17 cellular contexts compared by ENCODE assay signal in genomic region chr19:43457809-43458208, GRCh38. TPM values are rescaled to one million over a fixed set of nuclear protein-coding genes. Genes with fewer than 3 reads are reported as not detected.
A peak's percentile ranks its signal among the peaks of the same experiment; 100 is the strongest.
DNase-seq lines count a peak whose midpoint lies in the region; TF ChIP-seq lines count a peak whose summit lies in the region.
"Had no signal": no experiment of that assay in that cellular context is flagged by ENCODE, and none has a peak within 500 bp of the region (broad histone marks: within the 10 kb centered on the region; RNA-seq: fewer than 3 reads in every experiment).

No MANE protein-coding gene starts in this region.

- no peak overlapping the region for H3K27ac Mint-ChIP-seq in neural progenitor cell
- H3K27ac Mint-ChIP-seq: CD4-positive, alpha-beta memory T cell; H9 had no signal

- H3K9me3 Mint-ChIP-seq in neural progenitor cell = no peaks in the 10 kb centered on the region
- H3K9me3 Mint-ChIP-seq: CD4-positive, alpha-beta memory T cell had no signal

- H3K4me3 ChIP-seq in esophagus (ENCODE audit: low read depth in 1 of 2, low read length in 2 of 2) = no peak overlapping the region
- H3K4me3 ChIP-seq in neural progenitor cell = no peak overlapping the region
- no peak overlapping the region for H3K4me3 ChIP-seq in OCI-LY7 (ENCODE audit: low read depth, low read length, poor library complexity, severe bottlenecking)
- no peak overlapping the region for H3K4me3 ChIP-seq in brain microvascular endothelial cell (ENCODE audit: low read depth, low read length)
- H3K4me3 ChIP-seq: GM12878 had no signal

- H3K9me3 ChIP-seq in esophagus (ENCODE audit: control insufficient read depth in 2 of 2, insufficient read depth in 1 of 2, low read depth in 1 of 2, low read length in 1 of 2) (no peaks in the 10 kb centered on the region), neural progenitor cell (ENCODE audit: low read depth) (no peaks in the 10 kb centered on the region), OCI-LY7 (ENCODE audit: low read length) (no peaks in the 10 kb centered on the region)
- H3K9me3 ChIP-seq: BE2C had no signal

- no peaks in the 10 kb centered on the region for H3K79me2 ChIP-seq in neural progenitor cell (ENCODE audit: low read depth)
- H3K79me2 ChIP-seq in OCI-LY7 (ENCODE audit: insufficient read depth, low read depth, low read length) = no peaks in the 10 kb centered on the region

- H3K4me2 ChIP-seq in neural progenitor cell = no peak overlapping the region
- no peak overlapping the region for H3K4me2 ChIP-seq in OCI-LY7 (ENCODE audit: low read length)

- H3K4me1 ChIP-seq in esophagus (ENCODE audit: control insufficient read depth in 2 of 2, insufficient read depth in 2 of 2, low read length in 1 of 2) = peaks cover 0 to 3% of the 10 kb centered on the region in 2 donors
- no peaks in the 10 kb centered on the region for H3K4me1 ChIP-seq in neural progenitor cell
- H3K4me1 ChIP-seq in OCI-LY7 (ENCODE audit: insufficient read depth, low read length, poor library complexity, severe bottlenecking) = no peaks in the 10 kb centered on the region
- H3K4me1 ChIP-seq: BE2C had no signal

- intact Hi-C loops in OCI-LY7 (cut with micrococcal nuclease; ENCODE audit: unreplicated experiment) = no loop called here

- peak; percentile 31 for DNase-seq in A172 (ENCODE audit: low spot score)
- peak; percentile 50 for DNase-seq in M059J (ENCODE audit: low read depth)
- peak; percentile 27 for DNase-seq in neural progenitor cell (ENCODE audit: low spot score)
- DNase-seq in OCI-LY7 (ENCODE audit: low spot score) = no peak
- no peak for DNase-seq in NCI-H2107 treated with DMSO at 0.1 percent for 48 hours (lab: John Stamatoyannopoulos, UW; ENCODE audit: unreplicated experiment)
- DNase-seq in brain microvascular endothelial cell = no peak
- DNase-seq: BE2C; CD4-positive, alpha-beta memory T cell; DMS79; GOT3; H9 had no signal

- H3K36me3 ChIP-seq in esophagus (ENCODE audit: control insufficient read depth in 2 of 2, insufficient read depth in 2 of 2, low read length in 1 of 2) = peaks cover 0 to 12% of the 10 kb centered on the region in 2 donors
- H3K36me3 ChIP-seq in neural progenitor cell = no peaks in the 10 kb centered on the region
- no peaks in the 10 kb centered on the region for H3K36me3 ChIP-seq in OCI-LY7 (ENCODE audit: insufficient read depth, low read length)
- no peaks in the 10 kb centered on the region for H3K36me3 ChIP-seq in brain microvascular endothelial cell (replicated peaks)
- H3K36me3 ChIP-seq: BE2C had no signal

- H4K20me1 ChIP-seq in neural progenitor cell (ENCODE audit: low read depth) (no peaks in the 10 kb centered on the region), OCI-LY7 (ENCODE audit: insufficient read depth, low read length) (no peaks in the 10 kb centered on the region)

- BruUV-seq in OCI-LY7 (replicated peaks; lab: Mats Ljungman, UMichigan) = no TSS peak

- CTCF ChIA-PET in OCI-LY7 (lab: Charles Lee; ENCODE audit: unreplicated experiment) = no interaction called here

- H2AFZ ChIP-seq in neural progenitor cell (replicated peaks) (no peak overlapping the region), OCI-LY7 (ENCODE audit: low read length) (no peak overlapping the region)

- H3F3A ChIP-seq in neural progenitor cell (ENCODE audit: low read depth) = peaks cover 2% of the 10 kb centered on the region

- in situ Hi-C loops in brain microvascular endothelial cell (cut with HindIII; ENCODE audit: low pct_ligation_motif_present, low sequenced_read_pairs) = no loop called here

- H3K27me3 Mint-ChIP-seq in neural progenitor cell (ENCODE audit: insufficient read depth, low read depth) = peaks cover 20% of the 10 kb centered on the region
- H3K27me3 Mint-ChIP-seq: CD4-positive, alpha-beta memory T cell had no signal

- H3K27me3 ChIP-seq in esophagus (ENCODE audit: control insufficient read depth in 1 of 2, insufficient read depth in 2 of 2, low read length in 2 of 2) = no peaks in the 10 kb centered on the region
- peaks cover 23% of the 10 kb centered on the region for H3K27me3 ChIP-seq in neural progenitor cell
- H3K27me3 ChIP-seq in brain microvascular endothelial cell (replicated peaks) = no peaks in the 10 kb centered on the region
- H3K27me3 ChIP-seq: BE2C had no signal

- H3K4me3 Mint-ChIP-seq in neural progenitor cell = no peak overlapping the region
- H3K4me3 Mint-ChIP-seq: CD4-positive, alpha-beta memory T cell; H9 had no signal

- TF ChIP-seq CTCF in neural progenitor cell (IDR thresholded peaks at IDR 0.05) = no peak
- TF ChIP-seq CTCF in OCI-LY7 (conservative IDR thresholded peaks at IDR 0.05; ENCODE audit: low read length) = no peak
- TF ChIP-seq CTCF in brain microvascular endothelial cell (IDR thresholded peaks at IDR 0.05; ENCODE audit: low read depth, low read length, missing control alignments) = no peak

- H3K27ac ChIP-seq in esophagus (ENCODE audit: low read depth in 2 of 2, low read length in 1 of 2) (peak overlapping the region; percentile 49 to 78), neural progenitor cell (no peak overlapping the region), OCI-LY7 (ENCODE audit: low read depth, low read length, poor library complexity, severe bottlenecking) (no peak overlapping the region), brain microvascular endothelial cell (no peak overlapping the region)
- H3K27ac ChIP-seq: C4-2B had no signal

- WGBS in esophagus, 2 donors = 61 to 63% methylated on average over 4 of the region's 4 CpGs

- no peaks in the 10 kb centered on the region for H3K9me2 ChIP-seq in OCI-LY7 (ENCODE audit: insufficient read depth, low read length)

- H3K9ac ChIP-seq in neural progenitor cell = no peak overlapping the region

- POLR2A ChIA-PET in OCI-LY7 (lab: Charles Lee) = no interaction called here

- H3K36me3 Mint-ChIP-seq in neural progenitor cell = no peaks in the 10 kb centered on the region
- H3K36me3 Mint-ChIP-seq: CD4-positive, alpha-beta memory T cell had no signal

- no peaks in the 10 kb centered on the region for H3K4me1 Mint-ChIP-seq in neural progenitor cell

RNA-seq across cellular contexts. Expression of gene LYPD3, which starts 7.6 kb away (rescaled TPM):
- total RNA-seq in A172 (2014; rRNA removed; shearing (Covaris generic)) = 0.43 TPM in 1 of 2 replicates, not detected in the other
- 0.27 and 0.34 TPM in 2 replicates for total RNA-seq in M059J (2014; rRNA removed; shearing (Covaris generic))
- polyA plus RNA-seq in esophagus = 100 to 1,000 TPM; 208 to 770 TPM
- 0.24 and 0.37 TPM in 2 replicates for total RNA-seq in neural progenitor cell (ENCODE audit: low replicate concordance)
- total RNA-seq in OCI-LY7 (2014; rRNA removed; shearing (Covaris generic)) = not detected in 2 replicates
- 0.42 TPM in 1 of 2 replicates, not detected in the other for total RNA-seq in OCI-LY7 (2022)
- total RNA-seq: G401, HT1080 had no signal

RNA-seq across cellular contexts. Expression of gene TEX101, which starts 43.1 kb away (rescaled TPM):
- total RNA-seq in A172 (2014; rRNA removed; shearing (Covaris generic)) = not detected in 2 replicates
- not detected in 2 replicates for total RNA-seq in M059J (2014; rRNA removed; shearing (Covaris generic))
- 1 to 10 TPM in 1 of 2 donors, under 1 TPM in 1; 0.96 to 2.4 TPM for polyA plus RNA-seq in esophagus
- not detected in 2 replicates for total RNA-seq in neural progenitor cell (ENCODE audit: low replicate concordance)
- total RNA-seq in OCI-LY7 (2014; rRNA removed; shearing (Covaris generic)) = not detected in 2 replicates
- not detected in 2 replicates for total RNA-seq in OCI-LY7 (2022)
- total RNA-seq: CD4-positive, alpha-beta memory T cell; GM12878; H9; HT1080 had no signal
- polyA plus RNA-seq: AG04450; CD4-positive, alpha-beta memory T cell; GM12878 had no signal

RNA-seq across cellular contexts. Expression of gene PHLDB3, which starts 46.7 kb away (rescaled TPM):
- total RNA-seq in A172 (2014; rRNA removed; shearing (Covaris generic)) = 9.8 and 10.9 TPM in 2 replicates
- 3.7 and 8.6 TPM in 2 replicates for total RNA-seq in M059J (2014; rRNA removed; shearing (Covaris generic))
- polyA plus RNA-seq in esophagus = 10 to 100 TPM; 58.1 to 70.1 TPM
- total RNA-seq in neural progenitor cell (ENCODE audit: low replicate concordance) (3.4 and 21.9 TPM in 2 replicates), OCI-LY7 (2022) (6.0 and 9.9 TPM in 2 replicates)
- total RNA-seq in OCI-LY7 (2014; rRNA removed; shearing (Covaris generic)) = 12.9 and 20.6 TPM in 2 replicates

Comparison
In these comparisons a context has a peak if more than half of its experiments do, and no peak if none do; other contexts are left out.
1. DNase-seq: peak in A172 (single experiment), M059J (single experiment) and neural progenitor cell (single experiment); none in OCI-LY7 (single experiment), NCI-H2107 treated with DMSO at 0.1 percent for 48 hours (single experiment) and brain microvascular endothelial cell (single experiment).
2. H3K27ac ChIP-seq: peak in esophagus (2 of 2); none in neural progenitor cell (single experiment), OCI-LY7 (single experiment) and brain microvascular endothelial cell (single experiment).